23 cellular contexts compared by ENCODE assay signal in genomic region chr3:46091046-46091445, GRCh38.
DNase-seq lines count a peak whose midpoint lies in the region; ATAC-seq and TF ChIP-seq lines count a peak whose summit lies in the region.
"Had no signal": no experiment of that assay in that cellular context is flagged by ENCODE, and none has a peak within 500 bp of the region (broad histone marks: within the 10 kb centered on the region; RNA-seq: fewer than 3 reads in every experiment).

No MANE protein-coding gene starts in this region.

- peak; percentile 71 for DNase-seq in GF-D8 (lab: John Stamatoyannopoulos, UW)
- DNase-seq in MV-4-11 (lab: John Stamatoyannopoulos, UW), result peak; percentile 83
- DNase-seq in UCSD-AML1 (lab: John Stamatoyannopoulos, UW; ENCODE audit: unreplicated experiment), result peak; percentile 54
- DNase-seq in activated CD8-positive, alpha-beta T cell treated with anti-CD3 and anti-CD28 coated beads for 36 hours, result no peak
- no peak for DNase-seq in activated CD4-positive, alpha-beta T cell treated with anti-CD3 and anti-CD28 coated beads, Interleukin-2, amount 50 U/mL, for 1 hour
- no peak for DNase-seq in endodermal cell
- DNase-seq in caudate nucleus (lab: John Stamatoyannopoulos, UW), result no peak
- DNase-seq: activated CD8-positive, alpha-beta memory T cell treated with anti-CD3 and anti-CD28 coated beads, Interleukin-2, amount 10 ng/mL, durations not matched to agents 7 days and 5 days; immature natural killer cell; naive thymus-derived CD4-positive, alpha-beta T cell; NCI-H1930; NCI-H446 treated with DMSO at 0.1 percent for 48 hours; OCI-M1; stimulated activated naive CD8-positive, alpha-beta T cell treated with anti-CD3 and anti-CD28 coated beads, Interleukin-15, Interleukin-2, amounts not matched to agents 100 U/mL and 50 U/mL, for 24 hours had no signal

- peaks cover 0 to 14% (median 2%) of the 10 kb centered on the region in 3 donors for H3K4me1 ChIP-seq in skeletal muscle tissue (ENCODE audit: control insufficient read depth in 3 of 3, insufficient read depth in 3 of 3, low read length in 3 of 3)
- H3K4me1 ChIP-seq in endodermal cell (ENCODE audit: control insufficient read depth, insufficient read depth, low read length), result no peaks in the 10 kb centered on the region
- H3K4me1 ChIP-seq: body of pancreas, HAP-1, parathyroid adenoma had no signal

- intact Hi-C loops in activated CD8-positive, alpha-beta T cell treated with anti-CD3 and anti-CD28 coated beads for 36 hours (cut with micrococcal nuclease), result no loop called here

- no peak overlapping the region for H3K27ac Mint-ChIP-seq in activated CD8-positive, alpha-beta T cell treated with anti-CD3 and anti-CD28 coated beads for 36 hours
- no peak overlapping the region for H3K27ac Mint-ChIP-seq in endodermal cell
- H3K27ac Mint-ChIP-seq: naive thymus-derived CD4-positive, alpha-beta T cell had no signal

- no peaks in the 10 kb centered on the region for H3K9me3 Mint-ChIP-seq in activated CD8-positive, alpha-beta T cell treated with anti-CD3 and anti-CD28 coated beads for 36 hours
- H3K9me3 Mint-ChIP-seq in endodermal cell, result no peaks in the 10 kb centered on the region
- H3K9me3 Mint-ChIP-seq: activated T-helper 17 cell treated with anti-CD3 and anti-CD28 coated beads, Interleukin-2, amount 50 U/mL, for 72 hours had no signal

- ATAC-seq in activated CD8-positive, alpha-beta T cell treated with anti-CD3 and anti-CD28 coated beads for 36 hours, result no peak
- ATAC-seq: activated CD4-positive, CD25-positive, alpha-beta regulatory T cell treated with anti-CD3 and anti-CD28 coated beads, Interleukin-2, amount 50 U/mL, for 24 hours; activated CD8-positive, alpha-beta memory T cell treated with anti-CD3 and anti-CD28 coated beads, Interleukin-2, amount 10 ng/mL, durations not matched to agents 7 days and 5 days; activated T-helper 17 cell treated with anti-CD3 and anti-CD28 coated beads, Interleukin-2, amount 50 U/mL, for 72 hours; body of pancreas; naive thymus-derived CD4-positive, alpha-beta T cell; sciatic nerve; stimulated activated naive CD8-positive, alpha-beta T cell treated with anti-CD3 and anti-CD28 coated beads, Interleukin-15, Interleukin-2, amounts not matched to agents 100 U/mL and 50 U/mL, for 24 hours had no signal

- no peaks in the 10 kb centered on the region for H3K36me3 ChIP-seq in skeletal muscle tissue (ENCODE audit: control insufficient read depth in 3 of 3, insufficient read depth in 3 of 3, low read length in 3 of 3)
- H3K36me3 ChIP-seq in endodermal cell (ENCODE audit: control insufficient read depth, insufficient read depth, low read length), result no peaks in the 10 kb centered on the region
- H3K36me3 ChIP-seq: HAP-1, SJSA1, tibial nerve had no signal

- H3K27me3 Mint-ChIP-seq in activated CD8-positive, alpha-beta T cell treated with anti-CD3 and anti-CD28 coated beads for 36 hours, result peaks cover 20% of the 10 kb centered on the region
- H3K27me3 Mint-ChIP-seq in endodermal cell (ENCODE audit: insufficient read depth), result no peaks in the 10 kb centered on the region

- H3K4me3 ChIP-seq in skeletal muscle tissue (ENCODE audit: low read length in 3 of 3), result no peak overlapping the region
- H3K4me3 ChIP-seq in endodermal cell (ENCODE audit: low read length), result no peak overlapping the region
- H3K4me3 ChIP-seq: body of pancreas, HAP-1, SJSA1, tibial nerve had no signal

- H3K9me3 ChIP-seq in skeletal muscle tissue (ENCODE audit: control insufficient read depth in 3 of 3, low read length in 3 of 3) (no peaks in the 10 kb centered on the region), endodermal cell (ENCODE audit: control insufficient read depth, low read length) (no peaks in the 10 kb centered on the region)
- H3K9me3 ChIP-seq: body of pancreas, HAP-1, SJSA1, tibial nerve had no signal

- H3K27me3 ChIP-seq in skeletal muscle tissue (ENCODE audit: control insufficient read depth in 3 of 3, insufficient read depth in 3 of 3, low read length in 3 of 3) (no peaks in the 10 kb centered on the region), endodermal cell (ENCODE audit: control insufficient read depth, insufficient read depth, low read length, poor library complexity, severe bottlenecking) (no peaks in the 10 kb centered on the region)
- H3K27me3 ChIP-seq: body of pancreas, SJSA1, tibial nerve had no signal

- H3K36me3 Mint-ChIP-seq in activated CD8-positive, alpha-beta T cell treated with anti-CD3 and anti-CD28 coated beads for 36 hours (ENCODE audit: low read depth), result no peaks in the 10 kb centered on the region
- H3K36me3 Mint-ChIP-seq in endodermal cell (ENCODE audit: low read depth), result no peaks in the 10 kb centered on the region
- H3K36me3 Mint-ChIP-seq: immature natural killer cell had no signal

- H3K9ac ChIP-seq in skeletal muscle tissue (ENCODE audit: low read depth in 1 of 3, low read length in 3 of 3) (no peak overlapping the region), endodermal cell (ENCODE audit: extremely low read depth, low read length, poor library complexity, severe bottlenecking) (no peak overlapping the region)
- H3K9ac ChIP-seq: parathyroid adenoma had no signal

- POLR2A ChIA-PET in activated CD8-positive, alpha-beta T cell treated with anti-CD3 and anti-CD28 coated beads for 36 hours (lab: Charles Lee), result interaction anchor here (0.6 to 0.7 kb wide), 2 partner anchors 264 to 277 kb away, joined by 3 read pairs; no protein-coding TSS in a partner anchor

- WGBS in endodermal cell (ENCODE audit: insufficient coverage in 1 of 2, insufficient read length in 1 of 2), 2 experiments, result 90 to 100% methylated on average over 3 of the region's 3 CpGs

- no peak overlapping the region for H3K4me3 Mint-ChIP-seq in activated CD8-positive, alpha-beta T cell treated with anti-CD3 and anti-CD28 coated beads for 36 hours
- H3K4me3 Mint-ChIP-seq in endodermal cell, result no peak overlapping the region
- H3K4me3 Mint-ChIP-seq: activated CD8-positive, alpha-beta memory T cell treated with anti-CD3 and anti-CD28 coated beads, Interleukin-2, amount 10 ng/mL, durations not matched to agents 7 days and 5 days; activated T-helper 17 cell treated with anti-CD3 and anti-CD28 coated beads, Interleukin-2, amount 50 U/mL, for 72 hours; immature natural killer cell; naive thymus-derived CD4-positive, alpha-beta T cell had no signal

- CTCF ChIA-PET in activated CD8-positive, alpha-beta T cell treated with anti-CD3 and anti-CD28 coated beads for 36 hours (lab: Charles Lee), result interaction anchor here (0.6 to 17.5 kb wide), 8 partner anchors 10 to 335 kb away, joined by 3 to 656 read pairs (median 6); partner anchors contain the start of genes CCR5 and CXCR6

- TF ChIP-seq CTCF in activated CD8-positive, alpha-beta T cell treated with anti-CD3 and anti-CD28 coated beads for 36 hours (IDR thresholded peaks at IDR 0.05), result no peak
- no peak for TF ChIP-seq CTCF in endodermal cell (conservative IDR thresholded peaks at IDR 0.05)

- H3K4me1 Mint-ChIP-seq in activated CD8-positive, alpha-beta T cell treated with anti-CD3 and anti-CD28 coated beads for 36 hours (ENCODE audit: low read depth), result peaks cover 20% of the 10 kb centered on the region
- H3K4me1 Mint-ChIP-seq in endodermal cell, result no peaks in the 10 kb centered on the region

- H3K27ac ChIP-seq in skeletal muscle tissue (ENCODE audit: low read depth, low read length) (peak overlapping the region; percentile 21), endodermal cell (ENCODE audit: low read depth, low read length) (no peak overlapping the region), caudate nucleus (ENCODE audit: low read depth, low read length) (no peak overlapping the region)
- H3K27ac ChIP-seq: parathyroid adenoma, SJSA1 had no signal

Comparison
In these comparisons a context has a peak if more than half of its experiments do, and no peak if none do; other contexts are left out.
1. DNase-seq: peak in GF-D8 (single experiment), MV-4-11 (single experiment) and UCSD-AML1 (single experiment); none in activated CD8-positive, alpha-beta T cell treated with anti-CD3 and anti-CD28 coated beads for 36 hours (single experiment), activated CD4-positive, alpha-beta T cell treated with anti-CD3 and anti-CD28 coated beads, Interleukin-2, amount 50 U/mL, for 1 hour (single experiment), endodermal cell (single experiment) and caudate nucleus (0 of 61).